Comparison of ENCODE assay signal across 1 cellular context in the genomic region with DNA sequence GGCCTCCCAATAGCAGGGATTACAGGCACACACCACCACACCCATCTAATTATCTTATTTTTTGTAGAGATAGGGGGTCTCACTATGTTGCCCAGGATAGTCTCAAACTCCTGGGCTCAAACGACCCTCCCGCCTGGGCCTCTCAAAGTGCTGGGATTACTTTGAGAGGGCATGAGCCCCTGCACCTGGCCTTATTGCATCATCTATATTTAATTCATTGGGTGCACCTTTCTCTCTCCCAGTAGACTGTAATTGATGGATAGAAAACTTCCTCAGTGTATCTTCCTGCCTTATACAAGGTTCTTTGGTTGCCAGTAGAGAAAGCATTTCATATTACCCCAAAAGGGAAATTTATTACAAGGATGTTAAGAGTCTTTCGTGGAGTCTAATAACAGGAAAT.
TF ChIP-seq lines count a peak whose summit lies in the region.

No MANE protein-coding gene starts in this region.

TF ChIP-seq in GM23338, 12 proteins besides CTCF, POLR2A, EP300 and RAD21:
- TF ChIP-seq ZNF331 (CRISPR knock-in tag; IDR thresholded peaks at IDR 0.05; ENCODE audit: low read depth) (no peak), ZNF114 (CRISPR knock-in tag; IDR thresholded peaks at IDR 0.05) (no peak), EZH2phosphoT487 (IDR thresholded peaks at IDR 0.05; ENCODE audit: unreplicated experiment) (no peak), ETS1 (IDR thresholded peaks at IDR 0.05) (no peak)
